1 cellular context compared by ENCODE assay signal in the genomic region with DNA sequence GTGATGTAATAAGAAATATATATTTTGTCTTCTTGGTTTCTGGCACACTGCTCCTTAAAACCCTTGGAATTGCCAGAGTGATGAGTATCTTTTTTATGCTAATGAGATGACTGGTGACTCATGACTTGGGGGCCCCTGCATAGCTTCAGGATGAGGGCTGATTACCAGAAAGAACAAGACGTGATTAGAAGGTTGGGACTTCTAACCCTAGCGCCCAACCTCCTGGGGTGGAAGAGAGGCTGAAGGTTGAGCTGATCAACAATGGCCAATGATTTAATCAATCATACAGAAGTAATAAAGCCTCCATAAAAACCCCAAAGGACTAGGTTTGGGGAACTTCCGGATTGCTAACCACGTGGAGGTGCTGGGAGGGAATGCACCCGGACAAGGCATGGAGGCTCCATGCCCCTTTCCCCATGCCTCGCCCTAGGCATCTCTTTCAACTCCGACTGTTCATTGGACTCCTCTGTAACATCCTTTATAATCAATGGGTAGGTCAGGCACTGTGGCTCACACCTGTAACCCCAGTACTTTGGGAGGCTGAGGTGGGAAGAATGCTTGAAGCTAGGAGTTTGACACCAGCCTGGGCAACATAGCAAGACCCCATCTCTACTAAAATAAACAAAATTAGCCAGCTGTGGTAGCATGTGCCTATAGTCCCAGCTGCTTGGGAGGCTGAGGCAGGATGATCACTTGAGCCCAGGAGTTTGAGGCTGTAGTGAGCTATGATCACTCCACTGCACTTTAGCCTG.
TF ChIP-seq lines count a peak whose summit lies in the region.

No MANE protein-coding gene starts in this region.

TF ChIP-seq in K562, 482 proteins besides CTCF, POLR2A, EP300 and RAD21 (continued from another document and continues in another):
- no peak for TF ChIP-seq KHSRP (IDR thresholded peaks at IDR 0.05)
- no peak for TF ChIP-seq ZNF79 (CRISPR knock-in tag; IDR thresholded peaks at IDR 0.05; ENCODE audit: low read depth)
- no peak for TF ChIP-seq STAT5B (CRISPR knock-in tag; IDR thresholded peaks at IDR 0.05)
- no peak for TF ChIP-seq NBN (IDR thresholded peaks at IDR 0.05; ENCODE audit: low read depth)
- peak; percentile 30; the same call in 1 of the 2 replicates for TF ChIP-seq ARID1B (IDR thresholded peaks at IDR 0.05)
- no peak for TF ChIP-seq ZSCAN32 (CRISPR knock-in tag; IDR thresholded peaks at IDR 0.05)
- TF ChIP-seq, protein P1, sequence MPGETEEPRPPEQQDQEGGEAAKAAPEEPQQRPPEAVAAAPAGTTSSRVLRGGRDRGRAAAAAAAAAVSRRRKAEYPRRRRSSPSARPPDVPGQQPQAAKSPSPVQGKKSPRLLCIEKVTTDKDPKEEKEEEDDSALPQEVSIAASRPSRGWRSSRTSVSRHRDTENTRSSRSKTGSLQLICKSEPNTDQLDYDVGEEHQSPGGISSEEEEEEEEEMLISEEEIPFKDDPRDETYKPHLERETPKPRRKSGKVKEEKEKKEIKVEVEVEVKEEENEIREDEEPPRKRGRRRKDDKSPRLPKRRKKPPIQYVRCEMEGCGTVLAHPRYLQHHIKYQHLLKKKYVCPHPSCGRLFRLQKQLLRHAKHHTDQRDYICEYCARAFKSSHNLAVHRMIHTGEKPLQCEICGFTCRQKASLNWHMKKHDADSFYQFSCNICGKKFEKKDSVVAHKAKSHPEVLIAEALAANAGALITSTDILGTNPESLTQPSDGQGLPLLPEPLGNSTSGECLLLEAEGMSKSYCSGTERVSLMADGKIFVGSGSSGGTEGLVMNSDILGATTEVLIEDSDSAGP (CRISPR knock-in tag; IDR thresholded peaks at IDR 0.05), result no peak
- no peak for TF ChIP-seq ZNF77 (CRISPR knock-in tag; IDR thresholded peaks at IDR 0.05)
- TF ChIP-seq, protein P2, sequence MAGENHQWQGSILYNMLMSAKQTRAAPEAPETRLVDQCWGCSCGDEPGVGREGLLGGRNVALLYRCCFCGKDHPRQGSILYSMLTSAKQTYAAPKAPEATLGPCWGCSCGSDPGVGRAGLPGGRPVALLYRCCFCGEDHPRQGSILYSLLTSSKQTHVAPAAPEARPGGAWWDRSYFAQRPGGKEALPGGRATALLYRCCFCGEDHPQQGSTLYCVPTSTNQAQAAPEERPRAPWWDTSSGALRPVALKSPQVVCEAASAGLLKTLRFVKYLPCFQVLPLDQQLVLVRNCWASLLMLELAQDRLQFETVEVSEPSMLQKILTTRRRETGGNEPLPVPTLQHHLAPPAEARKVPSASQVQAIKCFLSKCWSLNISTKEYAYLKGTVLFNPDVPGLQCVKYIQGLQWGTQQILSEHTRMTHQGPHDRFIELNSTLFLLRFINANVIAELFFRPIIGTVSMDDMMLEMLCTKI (IDR thresholded peaks at IDR 0.05; ENCODE audit: partially characterized antibody), result no peak
- no peak for TF ChIP-seq ZNF253 (CRISPR knock-in tag; conservative IDR thresholded peaks at IDR 0.05)
- TF ChIP-seq CHD1 (IDR thresholded peaks at IDR 0.05; ENCODE audit: low read length), result no peak
- TF ChIP-seq LEF1 (IDR thresholded peaks at IDR 0.05), result peak; percentile 44; the same call in 1 of the 2 replicates
- no peak for TF ChIP-seq BRF1 (IDR thresholded peaks at IDR 0.05; ENCODE audit: borderline replicate concordance, extremely low read depth, insufficient read length)
- TF ChIP-seq, protein P3, sequence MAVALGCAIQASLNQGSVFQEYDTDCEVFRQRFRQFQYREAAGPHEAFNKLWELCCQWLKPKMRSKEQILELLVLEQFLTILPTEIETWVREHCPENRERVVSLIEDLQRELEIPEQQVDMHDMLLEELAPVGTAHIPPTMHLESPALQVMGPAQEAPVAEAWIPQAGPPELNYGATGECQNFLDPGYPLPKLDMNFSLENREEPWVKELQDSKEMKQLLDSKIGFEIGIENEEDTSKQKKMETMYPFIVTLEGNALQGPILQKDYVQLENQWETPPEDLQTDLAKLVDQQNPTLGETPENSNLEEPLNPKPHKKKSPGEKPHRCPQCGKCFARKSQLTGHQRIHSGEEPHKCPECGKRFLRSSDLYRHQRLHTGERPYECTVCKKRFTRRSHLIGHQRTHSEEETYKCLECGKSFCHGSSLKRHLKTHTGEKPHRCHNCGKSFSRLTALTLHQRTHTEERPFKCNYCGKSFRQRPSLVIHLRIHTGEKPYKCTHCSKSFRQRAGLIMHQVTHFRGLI (CRISPR knock-in tag; IDR thresholded peaks at IDR 0.05), result no peak
- no peak for TF ChIP-seq KDM4B (IDR thresholded peaks at IDR 0.05; ENCODE audit: borderline replicate concordance in 2 of 2, low read depth in 1 of 2)
- no peak for TF ChIP-seq ZFPM2 (CRISPR knock-in tag; IDR thresholded peaks at IDR 0.05)
- no peak for TF ChIP-seq MECOM (CRISPR knock-in tag; IDR thresholded peaks at IDR 0.05)
- no peak for TF ChIP-seq TCF7 (IDR thresholded peaks at IDR 0.05; ENCODE audit: borderline replicate concordance)
- peak; percentile 59; the same call in 1 of the 2 replicates for TF ChIP-seq SMARCE1 (IDR thresholded peaks at IDR 0.05)
- no peak for TF ChIP-seq NCOR1 (IDR thresholded peaks at IDR 0.05)
- TF ChIP-seq, protein P4, sequence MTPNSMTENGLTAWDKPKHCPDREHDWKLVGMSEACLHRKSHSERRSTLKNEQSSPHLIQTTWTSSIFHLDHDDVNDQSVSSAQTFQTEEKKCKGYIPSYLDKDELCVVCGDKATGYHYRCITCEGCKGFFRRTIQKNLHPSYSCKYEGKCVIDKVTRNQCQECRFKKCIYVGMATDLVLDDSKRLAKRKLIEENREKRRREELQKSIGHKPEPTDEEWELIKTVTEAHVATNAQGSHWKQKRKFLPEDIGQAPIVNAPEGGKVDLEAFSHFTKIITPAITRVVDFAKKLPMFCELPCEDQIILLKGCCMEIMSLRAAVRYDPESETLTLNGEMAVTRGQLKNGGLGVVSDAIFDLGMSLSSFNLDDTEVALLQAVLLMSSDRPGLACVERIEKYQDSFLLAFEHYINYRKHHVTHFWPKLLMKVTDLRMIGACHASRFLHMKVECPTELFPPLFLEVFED (CRISPR knock-in tag; conservative IDR thresholded peaks at IDR 0.05), result no peak
- no peak for TF ChIP-seq CEBPB (tag; IDR thresholded peaks at IDR 0.05)
- TF ChIP-seq MYC (IDR thresholded peaks at IDR 0.05; ENCODE audit: low read depth, low read length), result 0 out of 2 replicates have a peak, but pooled peaks have one; percentile 45
- TF ChIP-seq MYC (CRISPR knock-in tag; IDR thresholded peaks at IDR 0.05; ENCODE audit: borderline replicate concordance, low read depth), result no peak
- TF ChIP-seq, protein P5, sequence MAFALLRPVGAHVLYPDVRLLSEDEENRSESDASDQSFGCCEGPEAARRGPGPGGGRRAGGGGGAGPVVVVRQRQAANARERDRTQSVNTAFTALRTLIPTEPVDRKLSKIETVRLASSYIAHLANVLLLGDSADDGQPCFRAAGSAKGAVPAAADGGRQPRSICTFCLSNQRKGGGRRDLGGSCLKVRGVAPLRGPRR (CRISPR knock-in tag; IDR thresholded peaks at IDR 0.05), result no peak
- no peak for TF ChIP-seq ZSCAN29 (IDR thresholded peaks at IDR 0.05)
- TF ChIP-seq MTA2 (IDR thresholded peaks at IDR 0.05; ENCODE audit: low read depth), result no peak
- TF ChIP-seq LARP7 (IDR thresholded peaks at IDR 0.05), result no peak
- TF ChIP-seq, protein P6, sequence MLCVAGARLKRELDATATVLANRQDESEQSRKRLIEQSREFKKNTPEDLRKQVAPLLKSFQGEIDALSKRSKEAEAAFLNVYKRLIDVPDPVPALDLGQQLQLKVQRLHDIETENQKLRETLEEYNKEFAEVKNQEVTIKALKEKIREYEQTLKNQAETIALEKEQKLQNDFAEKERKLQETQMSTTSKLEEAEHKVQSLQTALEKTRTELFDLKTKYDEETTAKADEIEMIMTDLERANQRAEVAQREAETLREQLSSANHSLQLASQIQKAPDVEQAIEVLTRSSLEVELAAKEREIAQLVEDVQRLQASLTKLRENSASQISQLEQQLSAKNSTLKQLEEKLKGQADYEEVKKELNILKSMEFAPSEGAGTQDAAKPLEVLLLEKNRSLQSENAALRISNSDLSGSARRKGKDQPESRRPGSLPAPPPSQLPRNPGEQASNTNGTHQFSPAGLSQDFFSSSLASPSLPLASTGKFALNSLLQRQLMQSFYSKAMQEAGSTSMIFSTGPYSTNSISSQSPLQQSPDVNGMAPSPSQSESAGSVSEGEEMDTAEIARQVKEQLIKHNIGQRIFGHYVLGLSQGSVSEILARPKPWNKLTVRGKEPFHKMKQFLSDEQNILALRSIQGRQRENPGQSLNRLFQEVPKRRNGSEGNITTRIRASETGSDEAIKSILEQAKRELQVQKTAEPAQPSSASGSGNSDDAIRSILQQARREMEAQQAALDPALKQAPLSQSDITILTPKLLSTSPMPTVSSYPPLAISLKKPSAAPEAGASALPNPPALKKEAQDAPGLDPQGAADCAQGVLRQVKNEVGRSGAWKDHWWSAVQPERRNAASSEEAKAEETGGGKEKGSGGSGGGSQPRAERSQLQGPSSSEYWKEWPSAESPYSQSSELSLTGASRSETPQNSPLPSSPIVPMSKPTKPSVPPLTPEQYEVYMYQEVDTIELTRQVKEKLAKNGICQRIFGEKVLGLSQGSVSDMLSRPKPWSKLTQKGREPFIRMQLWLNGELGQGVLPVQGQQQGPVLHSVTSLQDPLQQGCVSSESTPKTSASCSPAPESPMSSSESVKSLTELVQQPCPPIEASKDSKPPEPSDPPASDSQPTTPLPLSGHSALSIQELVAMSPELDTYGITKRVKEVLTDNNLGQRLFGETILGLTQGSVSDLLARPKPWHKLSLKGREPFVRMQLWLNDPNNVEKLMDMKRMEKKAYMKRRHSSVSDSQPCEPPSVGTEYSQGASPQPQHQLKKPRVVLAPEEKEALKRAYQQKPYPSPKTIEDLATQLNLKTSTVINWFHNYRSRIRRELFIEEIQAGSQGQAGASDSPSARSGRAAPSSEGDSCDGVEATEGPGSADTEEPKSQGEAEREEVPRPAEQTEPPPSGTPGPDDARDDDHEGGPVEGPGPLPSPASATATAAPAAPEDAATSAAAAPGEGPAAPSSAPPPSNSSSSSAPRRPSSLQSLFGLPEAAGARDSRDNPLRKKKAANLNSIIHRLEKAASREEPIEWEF (CRISPR knock-in tag; IDR thresholded peaks at IDR 0.05), result no peak
- TF ChIP-seq, protein P7, sequence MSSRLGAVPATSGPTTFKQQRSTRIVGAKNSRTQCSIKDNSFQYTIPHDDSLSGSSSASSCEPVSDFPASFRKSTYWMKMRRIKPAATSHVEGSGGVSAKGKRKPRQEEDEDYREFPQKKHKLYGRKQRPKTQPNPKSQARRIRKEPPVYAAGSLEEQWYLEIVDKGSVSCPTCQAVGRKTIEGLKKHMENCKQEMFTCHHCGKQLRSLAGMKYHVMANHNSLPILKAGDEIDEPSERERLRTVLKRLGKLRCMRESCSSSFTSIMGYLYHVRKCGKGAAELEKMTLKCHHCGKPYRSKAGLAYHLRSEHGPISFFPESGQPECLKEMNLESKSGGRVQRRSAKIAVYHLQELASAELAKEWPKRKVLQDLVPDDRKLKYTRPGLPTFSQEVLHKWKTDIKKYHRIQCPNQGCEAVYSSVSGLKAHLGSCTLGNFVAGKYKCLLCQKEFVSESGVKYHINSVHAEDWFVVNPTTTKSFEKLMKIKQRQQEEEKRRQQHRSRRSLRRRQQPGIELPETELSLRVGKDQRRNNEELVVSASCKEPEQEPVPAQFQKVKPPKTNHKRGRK (tag; IDR thresholded peaks at IDR 0.05), result no peak
- peak; percentile 69 for TF ChIP-seq DPF2 (IDR thresholded peaks at IDR 0.05)
- TF ChIP-seq, protein P8, sequence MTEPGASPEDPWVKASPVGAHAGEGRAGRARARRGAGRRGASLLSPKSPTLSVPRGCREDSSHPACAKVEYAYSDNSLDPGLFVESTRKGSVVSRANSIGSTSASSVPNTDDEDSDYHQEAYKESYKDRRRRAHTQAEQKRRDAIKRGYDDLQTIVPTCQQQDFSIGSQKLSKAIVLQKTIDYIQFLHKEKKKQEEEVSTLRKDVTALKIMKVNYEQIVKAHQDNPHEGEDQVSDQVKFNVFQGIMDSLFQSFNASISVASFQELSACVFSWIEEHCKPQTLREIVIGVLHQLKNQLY (CRISPR knock-in tag; conservative IDR thresholded peaks at IDR 0.05), result no peak
- TF ChIP-seq YBX1 (IDR thresholded peaks at IDR 0.05), result no peak
- TF ChIP-seq, protein P9, sequence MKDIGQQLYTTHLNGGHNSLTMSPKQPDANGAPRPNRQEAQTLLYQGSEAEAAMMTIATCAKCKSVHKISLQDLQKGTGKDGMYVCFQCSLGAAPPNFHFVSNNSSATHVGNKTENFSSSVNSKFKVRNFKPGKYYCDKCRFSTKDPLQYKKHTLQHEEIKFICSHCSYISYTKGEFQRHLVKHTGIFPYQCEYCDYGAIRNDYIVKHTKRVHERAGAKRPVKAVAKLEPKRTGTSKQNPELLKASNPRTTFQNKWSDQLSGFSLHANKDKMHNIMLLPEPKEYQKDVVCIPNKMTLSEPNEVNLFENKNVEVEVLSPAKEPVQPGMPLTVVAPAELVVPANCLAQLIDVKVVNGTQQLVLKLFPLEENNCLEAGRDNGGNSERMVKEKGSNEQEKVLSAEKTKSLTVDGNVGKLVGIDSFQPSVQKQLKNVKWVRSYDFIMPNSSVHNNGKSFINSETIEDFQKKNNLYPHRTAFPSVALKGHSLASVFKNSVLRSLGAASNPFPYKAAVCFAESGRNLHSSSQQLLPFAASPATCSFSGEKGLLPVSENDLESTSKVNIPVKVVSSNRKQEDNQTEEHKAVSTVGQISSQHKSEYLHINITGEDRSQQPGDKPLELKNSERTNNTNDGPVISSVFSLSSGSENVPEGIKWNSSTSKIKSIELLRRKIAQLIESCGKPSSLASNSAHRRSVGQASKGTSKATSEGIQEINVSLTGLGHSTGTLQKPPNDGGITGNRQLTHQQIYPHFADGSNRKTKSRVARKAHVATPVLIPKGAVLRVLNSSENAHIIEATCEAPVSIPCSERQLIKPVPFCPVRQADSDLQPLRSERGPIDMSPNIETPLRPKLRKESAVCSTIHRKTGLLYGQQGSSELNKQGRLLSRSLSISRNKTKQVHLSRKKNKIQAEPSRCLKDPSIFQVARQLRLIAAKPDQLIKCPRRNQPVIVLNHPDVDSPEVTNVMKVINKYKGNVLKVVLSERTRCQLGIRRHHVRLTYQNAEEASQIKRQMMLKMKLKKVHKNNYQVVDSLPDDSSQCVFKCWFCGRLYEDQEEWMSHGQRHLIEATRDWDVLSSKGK (CRISPR knock-in tag; IDR thresholded peaks at IDR 0.05), result no peak
- no peak for TF ChIP-seq MAFG (tag; conservative IDR thresholded peaks at IDR 0.05)
- TF ChIP-seq NFATC3 (IDR thresholded peaks at IDR 0.05), result no peak
- TF ChIP-seq FUS (optimal IDR thresholded peaks at IDR 0.05; ENCODE audit: low read depth, low read length), result no peak
- no peak for TF ChIP-seq KLF13 (tag; IDR thresholded peaks at IDR 0.05; ENCODE audit: borderline replicate concordance, low read depth)
- TF ChIP-seq MEIS2 (IDR thresholded peaks at IDR 0.05; ENCODE audit: partially characterized antibody), result peak; percentile 69
- TF ChIP-seq MTA3 (IDR thresholded peaks at IDR 0.05; ENCODE audit: borderline replicate concordance), result no peak
- TF ChIP-seq ELF4 (CRISPR knock-in tag; IDR thresholded peaks at IDR 0.05), result no peak
- no peak for TF ChIP-seq U2AF2 (optimal IDR thresholded peaks at IDR 0.05; ENCODE audit: low read depth, low read length)
- TF ChIP-seq ARID2 (IDR thresholded peaks at IDR 0.05), result no peak
- no peak for TF ChIP-seq PHB2 (IDR thresholded peaks at IDR 0.05; ENCODE audit: low read depth)
- peak; percentile 82 for TF ChIP-seq JUN (IDR thresholded peaks at IDR 0.05; ENCODE audit: borderline replicate concordance, low read depth, low read length)
- TF ChIP-seq JUN (CRISPR knock-in tag; IDR thresholded peaks at IDR 0.05; ENCODE audit: borderline replicate concordance), result no peak
- no peak; a peak in 1 of 4 replicates for TF ChIP-seq MAZ (CRISPR knock-in tag; conservative IDR thresholded peaks at IDR 0.05 in 1 of 2, IDR thresholded peaks at IDR 0.05 in 1 of 2)
